Comparison of ENCODE assay signal across 9 cellular contexts in the genomic region with DNA sequence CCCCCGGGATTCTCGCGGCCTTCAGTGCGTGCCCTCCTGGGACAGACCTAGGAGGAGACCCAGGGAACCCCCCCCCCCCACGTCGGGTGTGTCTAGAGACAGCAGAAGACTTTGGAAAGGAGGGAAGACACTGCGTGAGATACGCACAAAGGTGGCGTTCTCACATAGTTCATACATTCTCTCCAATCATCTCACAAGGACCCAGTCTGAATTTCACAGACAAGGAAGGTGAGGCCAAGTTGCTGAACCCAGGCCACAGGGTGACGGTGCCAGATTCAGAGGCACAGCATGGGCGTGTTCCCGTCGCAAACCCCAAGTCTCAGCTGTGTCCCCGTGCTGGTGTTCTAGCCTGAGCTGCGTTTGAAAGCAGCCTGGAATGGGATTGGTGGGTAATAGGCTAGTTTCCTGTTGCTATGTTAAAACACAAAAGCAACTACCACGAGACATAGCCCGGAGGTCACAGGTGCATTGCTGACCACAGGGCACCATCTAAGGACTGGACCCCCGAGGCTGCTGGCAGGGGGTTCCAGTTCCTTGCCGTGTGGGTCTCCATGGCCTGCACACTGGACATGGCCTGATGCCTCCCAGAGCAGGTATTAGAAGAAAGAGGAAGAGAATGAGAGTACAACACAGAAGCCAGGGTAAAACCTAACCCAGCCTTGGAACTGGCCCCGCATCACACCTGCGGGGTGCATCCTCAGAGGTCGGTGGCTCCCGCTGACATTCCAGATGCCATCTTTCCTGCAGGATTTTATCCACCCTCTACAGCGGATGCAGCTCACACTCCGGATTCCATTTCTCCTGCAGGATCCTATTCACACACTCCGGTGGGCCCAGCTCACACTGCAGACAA. TPM values are rescaled to one million over a fixed set of nuclear protein-coding genes. Genes with fewer than 3 reads are reported as not detected.
DNase-seq lines count a peak whose midpoint lies in the region; ATAC-seq and TF ChIP-seq lines count a peak whose summit lies in the region.
"Had no signal": no experiment of that assay in that cellular context is flagged by ENCODE, and none has a peak within 500 bp of the region (broad histone marks: within the 10 kb centered on the region; RNA-seq: fewer than 3 reads in every experiment).

No MANE protein-coding gene starts in this region.

- no peak for ATAC-seq in naive thymus-derived CD8-positive, alpha-beta T cell

- TF ChIP-seq CTCF in AG04449 (IDR thresholded peaks at IDR 0.05; ENCODE audit: insufficient read depth, low read length, missing control alignments) (no peak), RWPE1 (conservative IDR thresholded peaks at IDR 0.05; ENCODE audit: low read depth) (no peak), fibroblast of pulmonary artery (IDR thresholded peaks at IDR 0.05; ENCODE audit: low read length, missing control alignments) (no peak)

- no peak overlapping the region for H4K8ac ChIP-seq in neuronal stem cell (ENCODE audit: low read depth, low read length)

- H3K9me3 Mint-ChIP-seq in naive thymus-derived CD8-positive, alpha-beta T cell: no peaks in the 10 kb centered on the region
- H3K9me3 Mint-ChIP-seq: stimulated activated naive B cell treated with anti-CD40 and anti-IgM and Interleukin-4, amounts not matched to agents 10 μg/mL and 1 μg/mL and 100 μg/mL, for 72 hours had no signal

- no peak overlapping the region for H3K27ac Mint-ChIP-seq in naive thymus-derived CD8-positive, alpha-beta T cell
- H3K27ac Mint-ChIP-seq: stimulated activated naive B cell treated with anti-CD40 and anti-IgM and Interleukin-4, amounts not matched to agents 10 μg/mL and 1 μg/mL and 100 μg/mL, for 72 hours had no signal

- H3K79me1 ChIP-seq in neuronal stem cell (ENCODE audit: low read depth, low read length): peaks cover 7% of the 10 kb centered on the region

- no peaks in the 10 kb centered on the region for H3K36me3 Mint-ChIP-seq in naive thymus-derived CD8-positive, alpha-beta T cell

- H3K4me2 ChIP-seq in neuronal stem cell (ENCODE audit: insufficient read depth, low read length, poor library complexity, severe bottlenecking): no peak overlapping the region

- no peak overlapping the region for H2BK120ac ChIP-seq in neuronal stem cell (ENCODE audit: low read depth, low read length)

- H2BK5ac ChIP-seq in neuronal stem cell (ENCODE audit: low read length): no peak overlapping the region

- H3K18ac ChIP-seq in neuronal stem cell (ENCODE audit: low read length): peak overlapping the region; percentile 28

- POLR2A ChIA-PET in AG04449 (lab: Yijun Ruan, JAX) (interaction anchor here (0.8 to 1.2 kb wide), 4 partner anchors 14 to 70 kb away, joined by 3 to 18 read pairs (median 4); no protein-coding TSS in a partner anchor), RWPE1 (lab: Yijun Ruan, JAX; ENCODE audit: low non-redundant PET) (no interaction called here)
- POLR2A ChIA-PET in naive thymus-derived CD8-positive, alpha-beta T cell (lab: Charles Lee): no interaction called here

- H3K36me3 ChIP-seq in neuronal stem cell (replicated peaks in 1 of 2; ENCODE audit: control insufficient read depth in 2 of 2, insufficient read depth in 2 of 2, low read length in 2 of 2): peaks cover 0 to 6% of the 10 kb centered on the region in 2 donors

- no CpG with 5 or more reads among the region's 26 CpGs for WGBS in neuronal stem cell (ENCODE audit: extremely low coverage in 2 of 2, insufficient read length in 2 of 2, insufficient replicate concordance in 1 of 2), 2 donors

- peak overlapping the region; percentile 75 for H3K4me3 ChIP-seq in AG04449 (ENCODE audit: low read depth, low read length)
- H3K4me3 ChIP-seq in fibroblast of pulmonary artery (replicated peaks; ENCODE audit: low read depth, low read length): peak overlapping the region; percentile 71
- no peak overlapping the region for H3K4me3 ChIP-seq in neuronal stem cell (ENCODE audit: low read length in 2 of 2)

- H3K27me3 ChIP-seq in neuronal stem cell (ENCODE audit: control insufficient read depth in 3 of 3, insufficient read depth in 3 of 3, low read depth in 1 of 3, low read length in 3 of 3): no peaks in the 10 kb centered on the region

- H3K9ac ChIP-seq in neuronal stem cell (ENCODE audit: low read depth, low read length, poor library complexity): no peak overlapping the region

- H3K4ac ChIP-seq in neuronal stem cell (ENCODE audit: low read length): no peak overlapping the region

- H3K27me3 Mint-ChIP-seq in naive thymus-derived CD8-positive, alpha-beta T cell: peaks cover 19 to 77% (median 53%) of the 10 kb centered on the region in 5 donors

- peak overlapping the region in 4 of 10 donors; percentile 30 to 72 (median 47) for H3K4me3 Mint-ChIP-seq in naive thymus-derived CD8-positive, alpha-beta T cell

- H3K9me3 ChIP-seq in neuronal stem cell (replicated peaks in 1 of 2; ENCODE audit: control insufficient read depth in 2 of 2, insufficient read depth in 1 of 2, low read depth in 1 of 2, low read length in 2 of 2): peaks cover 5% of the 10 kb centered on the region in 2 donors

- no peak overlapping the region for H2AFZ ChIP-seq in neuronal stem cell (ENCODE audit: low read length)

- peak overlapping the region; percentile 40 for H2AK5ac ChIP-seq in neuronal stem cell (ENCODE audit: low read depth, low read length)

- peak overlapping the region; percentile 77 for H3K23ac ChIP-seq in neuronal stem cell (ENCODE audit: low read depth, low read length, poor library complexity)

- DNase-seq in AG04449 (ENCODE audit: low read depth, low spot score) (no peak), RWPE1 (ENCODE audit: low spot score) (no peak), fibroblast of pulmonary artery (ENCODE audit: low read depth) (no peak), neuronal stem cell (ENCODE audit: low spot score) (no peak), NCI-H1092 (lab: John Stamatoyannopoulos, UW) (no peak), NCI-H345 (lab: John Stamatoyannopoulos, UW) (no peak)
- DNase-seq in activated CD4-positive, CD25-positive, alpha-beta regulatory T cell (lab: John Stamatoyannopoulos, UW): no peak
- DNase-seq in naive thymus-derived CD8-positive, alpha-beta T cell: no peak
- DNase-seq: stimulated activated naive B cell treated with anti-CD40 and anti-IgM and Interleukin-4, amounts not matched to agents 10 μg/mL and 1 μg/mL and 100 μg/mL, for 72 hours had no signal

- H3K4me1 ChIP-seq in neuronal stem cell (ENCODE audit: control insufficient read depth in 2 of 2, insufficient read depth in 1 of 2, low read depth in 1 of 2, low read length in 2 of 2): peaks cover 0 to 22% of the 10 kb centered on the region in 2 donors

- peaks cover 0 to 14% (median 10%) of the 10 kb centered on the region in 4 donors for H3K4me1 Mint-ChIP-seq in naive thymus-derived CD8-positive, alpha-beta T cell

- no peak overlapping the region for H4K91ac ChIP-seq in neuronal stem cell (ENCODE audit: low read depth, low read length, poor library complexity)

- H3K27ac ChIP-seq in RWPE1: peak overlapping the region; percentile 98
- H3K27ac ChIP-seq in neuronal stem cell (replicated peaks; ENCODE audit: low read length): no peak overlapping the region

- H2BK15ac ChIP-seq in neuronal stem cell (ENCODE audit: low read length): no peak overlapping the region

- CTCF ChIA-PET in AG04449 (lab: Yijun Ruan, JAX): interaction anchor here (1.1 to 1.4 kb wide), 3 partner anchors 194 to 200 kb away, joined by 3 to 5 read pairs (median 5); no protein-coding TSS in a partner anchor
- CTCF ChIA-PET in RWPE1 (lab: Yijun Ruan, JAX): interaction anchor here (0.7 to 1.5 kb wide), 2 partner anchors 24 to 227 kb away, joined by 4 read pairs; no protein-coding TSS in a partner anchor

- no peak overlapping the region for H3K14ac ChIP-seq in neuronal stem cell (ENCODE audit: low read length)

- peak overlapping the region; percentile 51 for H2BK12ac ChIP-seq in neuronal stem cell (ENCODE audit: low read length)

RNA-seq across cellular contexts. Expression of a gene that starts 1.1 kb away (rescaled TPM):
- 105 TPM for polyA plus RNA-seq in neuronal stem cell (2013, experiment 1 of 2)
- 108 TPM for polyA plus RNA-seq in neuronal stem cell (2013, experiment 2 of 2)
- 1 to 10 TPM in 1 of 2 experiments, under 1 TPM in 1; 0.42 to 1.1 TPM for total RNA-seq in naive thymus-derived CD8-positive, alpha-beta T cell
- polyA plus RNA-seq in naive thymus-derived CD8-positive, alpha-beta T cell: 1 to 10 TPM; 1.4 to 2.0 (median 1.9) TPM

Comparison
In these comparisons a context has a peak if more than half of its experiments do, and no peak if none do; other contexts are left out.
1. H3K4me3 ChIP-seq: peak in AG04449 (single experiment) and fibroblast of pulmonary artery (single experiment); none in neuronal stem cell (0 of 2).